ENCODE assay signal across 15 cellular contexts in genomic region chr1:220884109-220884980, GRCh38. TPM values are rescaled to one million over a fixed set of nuclear protein-coding genes. Genes with fewer than 3 reads are reported as not detected.
A peak's percentile ranks its signal among the peaks of the same experiment; 100 is the strongest.
DNase-seq lines count a peak whose midpoint lies in the region; ATAC-seq and TF ChIP-seq lines count a peak whose summit lies in the region.
"Had no signal": no experiment of that assay in that cellular context is flagged by ENCODE, and none has a peak within 500 bp of the region (broad histone marks: within the 10 kb centered on the region; RNA-seq: fewer than 3 reads in every experiment).

No MANE protein-coding gene starts in this region.

- no peaks in the 10 kb centered on the region for H3K79me2 ChIP-seq in hepatocyte

- H3K4me1 Mint-ChIP-seq in nephron progenitor cell: peaks cover 69% of the 10 kb centered on the region

- peaks cover 100% of the 10 kb centered on the region for H3K27me3 ChIP-seq in hepatocyte

- ATAC-seq in HG03378 (IDR thresholded peaks at IDR 0.05; ENCODE audit: unreplicated experiment): no peak
- no peak for ATAC-seq in GM18858 (IDR thresholded peaks at IDR 0.05; ENCODE audit: unreplicated experiment)
- ATAC-seq: left colon had no signal

- no peak overlapping the region for H3K4me3 ChIP-seq in hepatocyte
- H3K4me3 ChIP-seq: coronary artery had no signal

- no peaks in the 10 kb centered on the region for H3K9me2 ChIP-seq in hepatocyte (replicated peaks; ENCODE audit: insufficient read depth)

- H2AFZ ChIP-seq in hepatocyte: no peak overlapping the region

- DNase-seq in Ammon's horn (ENCODE audit: low spot score) (peak; percentile 40), astrocyte of the hippocampus (ENCODE audit: low read depth, low spot score) (peak; percentile 85), hepatocyte (ENCODE audit: low spot score) (peak; percentile 70), nephron progenitor cell (peak; percentile 77), putamen (ENCODE audit: low spot score) (no peak), kidney glomerular epithelial cell (lab: John Stamatoyannopoulos, UW) (no peak)
- DNase-seq: ACHN; activated CD8-positive, alpha-beta memory T cell treated with anti-CD3 and anti-CD28 coated beads, Interleukin-2, amount 50 U/mL, for 4 hours; left colon; stimulated activated CD8-positive, alpha-beta memory T cell treated with anti-CD3 and anti-CD28 coated beads, Interleukin-4, amount 100 ng/mL, for 48 hours had no signal

- no peaks in the 10 kb centered on the region for H3K36me3 ChIP-seq in hepatocyte (replicated peaks; ENCODE audit: insufficient read depth, low read depth)

- H3K4me3 Mint-ChIP-seq in nephron progenitor cell: peak overlapping the region; percentile 80
- H3K4me3 Mint-ChIP-seq: activated naive CD8-positive, alpha-beta T cell had no signal

- TF ChIP-seq CTCF in hepatocyte (IDR thresholded peaks at IDR 0.05; ENCODE audit: poor library complexity): no peak
- TF ChIP-seq CTCF in nephron progenitor cell (IDR thresholded peaks at IDR 0.05): peak; percentile 22

- H3K27me3 Mint-ChIP-seq in nephron progenitor cell (ENCODE audit: low read depth, poor library complexity): peaks cover 98% of the 10 kb centered on the region

- H3K4me1 ChIP-seq in hepatocyte (ENCODE audit: insufficient read depth): peaks cover 25% of the 10 kb centered on the region

- no peak overlapping the region for H3K27ac Mint-ChIP-seq in nephron progenitor cell
- H3K27ac Mint-ChIP-seq: activated naive CD8-positive, alpha-beta T cell had no signal

- peak overlapping the region; percentile 75 for H3K4me2 ChIP-seq in hepatocyte

- H4K20me1 ChIP-seq in hepatocyte (ENCODE audit: insufficient read depth, poor library complexity, severe bottlenecking): no peaks in the 10 kb centered on the region

- H3K36me3 Mint-ChIP-seq in nephron progenitor cell (ENCODE audit: low read depth): peaks cover 5% of the 10 kb centered on the region
- H3K36me3 Mint-ChIP-seq: activated naive CD8-positive, alpha-beta T cell had no signal

- no peaks in the 10 kb centered on the region for H3K9me3 Mint-ChIP-seq in nephron progenitor cell

- WGBS in hepatocyte (ENCODE audit: low lambda C conversion rate, missing lambda C conversion rate): 12% methylated on average over 58 of the region's 59 CpGs

- no peaks in the 10 kb centered on the region for H3K9me3 ChIP-seq in hepatocyte (ENCODE audit: low read depth)

- no peak overlapping the region for H3K27ac ChIP-seq in hepatocyte
- H3K27ac ChIP-seq: coronary artery, VCaP had no signal

RNA-seq across cellular contexts. Expression of gene HLX, which starts 5.1 kb away (rescaled TPM):
- total RNA-seq in hepatocyte: 1.2 and 1.4 TPM in 2 replicates
- polyA plus RNA-seq in hepatocyte: 5.9 and 6.1 TPM in 2 replicates

Comparison
In these comparisons a context has a peak if more than half of its experiments do, and no peak if none do; other contexts are left out.
1. DNase-seq: peak in Ammon's horn (single experiment), astrocyte of the hippocampus (single experiment), hepatocyte (single experiment) and nephron progenitor cell (single experiment); none in putamen (single experiment) and kidney glomerular epithelial cell (single experiment).